ENCODE assay signal across 10 cellular contexts in genomic region chr2:186903183-186903582, GRCh38. TPM values are rescaled to one million over a fixed set of nuclear protein-coding genes. Genes with fewer than 3 reads are reported as not detected.
DNase-seq lines count a peak whose midpoint lies in the region; ATAC-seq, FAIRE-seq and TF ChIP-seq lines count a peak whose summit lies in the region.
"Had no signal": no experiment of that assay in that cellular context is flagged by ENCODE, and none has a peak within 500 bp of the region (broad histone marks: within the 10 kb centered on the region; RNA-seq: fewer than 3 reads in every experiment).

No MANE protein-coding gene starts in this region.

- TF ChIP-seq POLR2A in K562 (conservative IDR thresholded peaks at IDR 0.05), result no peak
- no peak for TF ChIP-seq POLR2A in suprapubic skin (IDR thresholded peaks at IDR 0.05)

- H3K27ac ChIP-seq in K562 (ENCODE audit: extremely low read depth, low read depth, low read length) (no peak overlapping the region), suprapubic skin (no peak overlapping the region)

- H3K4me2 ChIP-seq in K562 (ENCODE audit: insufficient read depth, low read length), result no peak overlapping the region

- POLR2A ChIA-PET in K562 (lab: Yijun Ruan, JAX), result interaction anchor here (1.0 kb wide), 1 partner anchor 10 kb away, joined by 5 read pairs; no protein-coding TSS in a partner anchor

- H3K4me1 ChIP-seq in K562 (replicated peaks in 1 of 2; ENCODE audit: control insufficient read depth in 2 of 2, insufficient read depth in 2 of 2, low read length in 2 of 2) (no peaks in the 10 kb centered on the region; a peak in 1 of 5 replicates), suprapubic skin (no peaks in the 10 kb centered on the region)

- 37% methylated on average over 2 of the region's 2 CpGs for whole genome bisulfite sequencing in K562 (ENCODE audit: insufficient coverage, low coverage, missing lambda C conversion rate)
- 81% methylated on average over 2 of the region's 2 CpGs for WGBS in suprapubic skin

- CTCF ChIA-PET in K562 (lab: Yijun Ruan, JAX; ENCODE audit: low intra/inter-chr PET ratio), result interaction anchor here (0.7 to 1.1 kb wide), 3 partner anchors 399 to 549 kb away, joined by 3 to 5 read pairs (median 4); no protein-coding TSS in a partner anchor

- TF ChIP-seq EP300 in K562 (IDR thresholded peaks at IDR 0.05; ENCODE audit: low read length), result no peak
- no peak for TF ChIP-seq EP300 in suprapubic skin (IDR thresholded peaks at IDR 0.05)

- H3K9me3 ChIP-seq in K562 (replicated peaks; ENCODE audit: control insufficient read depth, insufficient read depth, low read depth, low read length), result no peaks in the 10 kb centered on the region; the same call in 1 of the 2 replicates
- no peaks in the 10 kb centered on the region for H3K9me3 ChIP-seq in suprapubic skin

- no peaks in the 10 kb centered on the region for H3K27me3 ChIP-seq in K562 (ENCODE audit: control insufficient read depth in 2 of 2, insufficient read depth in 2 of 2, low read length in 2 of 2)
- H3K27me3 ChIP-seq in suprapubic skin, result no peaks in the 10 kb centered on the region

- H3K9ac ChIP-seq in K562 (ENCODE audit: insufficient read depth in 1 of 2, low read depth in 2 of 2, low read length in 2 of 2), result no peak overlapping the region

- no peak overlapping the region for H2AFZ ChIP-seq in K562 (ENCODE audit: low read depth, low read length)

- TF ChIP-seq CTCF in D721Med (IDR thresholded peaks at IDR 0.05; ENCODE audit: insufficient read depth, missing control alignments), result peak; percentile 27
- TF ChIP-seq CTCF in K562 (IDR thresholded peaks at IDR 0.05 in 2 of 3, conservative IDR thresholded peaks at IDR 0.05 in 1 of 3; ENCODE audit: insufficient read depth in 2 of 3, low read depth in 1 of 3, low read length in 3 of 3), result peak in 2 of 3 experiments; percentile 30 to 62; a peak in 4 of 6 replicates
- no peak for TF ChIP-seq CTCF in suprapubic skin (IDR thresholded peaks at IDR 0.05)

- FAIRE-seq in D721Med (lab: Jason Lieb, UNC), result no peak
- FAIRE-seq in K562 (lab: Jason Lieb, UNC), result no peak
- FAIRE-seq: GM12892 had no signal

- H4K20me1 ChIP-seq in K562 (replicated peaks; ENCODE audit: control insufficient read depth, insufficient read depth, low read length), result no peaks in the 10 kb centered on the region

- H3K36me3 ChIP-seq in K562 (ENCODE audit: control insufficient read depth, insufficient read depth, low read length) (no peaks in the 10 kb centered on the region), suprapubic skin (no peaks in the 10 kb centered on the region)

- peak; percentile 40 to 60 for TF ChIP-seq RAD21 in K562 (CRISPR knock-in tag; conservative IDR thresholded peaks at IDR 0.05 in 1 of 2, IDR thresholded peaks at IDR 0.05 in 1 of 2)

- H3K9me1 ChIP-seq in K562 (ENCODE audit: control insufficient read depth, insufficient read depth, low read length), result no peaks in the 10 kb centered on the region

- H3K79me2 ChIP-seq in K562 (ENCODE audit: control insufficient read depth, insufficient read depth, low read length), result no peaks in the 10 kb centered on the region

- ATAC-seq in K562 (0 out of 3 replicates have a peak, but pooled peaks have one; percentile 43), HG03039 (IDR thresholded peaks at IDR 0.05; ENCODE audit: unreplicated experiment) (no peak)
- ATAC-seq: activated CD8-positive, alpha-beta memory T cell treated with anti-CD3 and anti-CD28 coated beads, Interleukin-2, amount 10 ng/mL, durations not matched to agents 7 days and 5 days had no signal

- no TSS peak for BruUV-seq in K562 (replicated peaks; lab: Mats Ljungman, UMichigan)

- no peak for DNase-seq in D721Med (ENCODE audit: insufficient read length, low spot score)
- peak; percentile 70 to 73 for DNase-seq in Kasumi-1 (lab: John Stamatoyannopoulos, UW)
- DNase-seq in K562 (ENCODE audit: extremely low read depth in 1 of 4, low spot score in 3 of 4), result no peak
- DNase-seq in lung microvascular endothelial cell (ENCODE audit: low read depth in 2 of 2), result peak; percentile 32 to 52
- DNase-seq in DMS153 treated with DMSO at 0.1 percent for 48 hours (lab: John Stamatoyannopoulos, UW; ENCODE audit: unreplicated experiment), result no peak
- DNase-seq in globus pallidus (ENCODE audit: low spot score), result no peak
- DNase-seq in suprapubic skin (ENCODE audit: low spot score in 2 of 2), result no peak
- DNase-seq: activated CD8-positive, alpha-beta memory T cell treated with anti-CD3 and anti-CD28 coated beads, Interleukin-2, amount 10 ng/mL, durations not matched to agents 7 days and 5 days had no signal

- H3K4me3 ChIP-seq in K562 (no peak overlapping the region), suprapubic skin (no peak overlapping the region)

- intact Hi-C loops in K562 (cut with micrococcal nuclease), result loop anchor here (2.0 to 5.0 kb wide), 2 partner anchors 269 to 550 kb away; no protein-coding TSS in a partner anchor

- in situ Hi-C loops in K562 (cut with MboI), result no loop called here

TF ChIP-seq in K562, 482 proteins besides CTCF, POLR2A, EP300 and RAD21 (continues in another document):
- TF ChIP-seq POLR2H (tag; IDR thresholded peaks at IDR 0.05; ENCODE audit: low read depth), result peak; percentile 32; the same call in 1 of the 2 replicates
- TF ChIP-seq, protein P1, sequence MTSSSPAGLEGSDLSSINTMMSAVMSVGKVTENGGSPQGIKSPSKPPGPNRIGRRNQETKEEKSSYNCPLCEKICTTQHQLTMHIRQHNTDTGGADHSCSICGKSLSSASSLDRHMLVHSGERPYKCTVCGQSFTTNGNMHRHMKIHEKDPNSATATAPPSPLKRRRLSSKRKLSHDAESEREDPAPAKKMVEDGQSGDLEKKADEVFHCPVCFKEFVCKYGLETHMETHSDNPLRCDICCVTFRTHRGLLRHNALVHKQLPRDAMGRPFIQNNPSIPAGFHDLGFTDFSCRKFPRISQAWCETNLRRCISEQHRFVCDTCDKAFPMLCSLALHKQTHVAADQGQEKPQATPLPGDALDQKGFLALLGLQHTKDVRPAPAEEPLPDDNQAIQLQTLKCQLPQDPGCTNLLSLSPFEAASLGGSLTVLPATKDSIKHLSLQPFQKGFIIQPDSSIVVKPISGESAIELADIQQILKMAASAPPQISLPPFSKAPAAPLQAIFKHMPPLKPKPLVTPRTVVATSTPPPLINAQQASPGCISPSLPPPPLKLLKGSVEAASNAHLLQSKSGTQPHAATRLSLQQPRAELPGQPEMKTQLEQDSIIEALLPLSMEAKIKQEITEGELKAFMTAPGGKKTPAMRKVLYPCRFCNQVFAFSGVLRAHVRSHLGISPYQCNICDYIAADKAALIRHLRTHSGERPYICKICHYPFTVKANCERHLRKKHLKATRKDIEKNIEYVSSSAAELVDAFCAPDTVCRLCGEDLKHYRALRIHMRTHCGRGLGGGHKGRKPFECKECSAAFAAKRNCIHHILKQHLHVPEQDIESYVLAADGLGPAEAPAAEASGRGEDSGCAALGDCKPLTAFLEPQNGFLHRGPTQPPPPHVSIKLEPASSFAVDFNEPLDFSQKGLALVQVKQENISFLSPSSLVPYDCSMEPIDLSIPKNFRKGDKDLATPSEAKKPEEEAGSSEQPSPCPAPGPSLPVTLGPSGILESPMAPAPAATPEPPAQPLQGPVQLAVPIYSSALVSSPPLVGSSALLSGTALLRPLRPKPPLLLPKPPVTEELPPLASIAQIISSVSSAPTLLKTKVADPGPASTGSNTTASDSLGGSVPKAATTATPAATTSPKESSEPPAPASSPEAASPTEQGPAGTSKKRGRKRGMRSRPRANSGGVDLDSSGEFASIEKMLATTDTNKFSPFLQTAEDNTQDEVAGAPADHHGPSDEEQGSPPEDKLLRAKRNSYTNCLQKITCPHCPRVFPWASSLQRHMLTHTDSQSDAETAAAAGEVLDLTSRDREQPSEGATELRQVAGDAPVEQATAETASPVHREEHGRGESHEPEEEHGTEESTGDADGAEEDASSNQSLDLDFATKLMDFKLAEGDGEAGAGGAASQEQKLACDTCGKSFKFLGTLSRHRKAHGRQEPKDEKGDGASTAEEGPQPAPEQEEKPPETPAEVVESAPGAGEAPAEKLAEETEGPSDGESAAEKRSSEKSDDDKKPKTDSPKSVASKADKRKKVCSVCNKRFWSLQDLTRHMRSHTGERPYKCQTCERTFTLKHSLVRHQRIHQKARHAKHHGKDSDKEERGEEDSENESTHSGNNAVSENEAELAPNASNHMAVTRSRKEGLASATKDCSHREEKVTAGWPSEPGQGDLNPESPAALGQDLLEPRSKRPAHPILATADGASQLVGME (CRISPR knock-in tag; IDR thresholded peaks at IDR 0.05), result no peak

RNA-seq across cellular contexts. Expression of gene ZSWIM2, which starts 54.2 kb away (rescaled TPM):
- total RNA-seq in K562 (2011; cell fraction: chromatin; rRNA removed; ENCODE audit: low replicate concordance), result not detected in 2 replicates
- not detected in 2 replicates for total RNA-seq in K562 (2011; cell fraction: nucleolus; rRNA removed)
- total RNA-seq in K562 (2011; cell fraction: nucleoplasm; rRNA removed), result not detected in 2 replicates
- total RNA-seq in K562 (2014; rRNA removed) (not detected in 2 replicates), K562 (2014; rRNA removed; fragmentation: Illumina TruSeq; extraction: Trizol) (not detected in 2 replicates), K562 (2015; rRNA removed; fragmentation: Illumina TruSeq; extraction: Trizol) (not detected in 2 replicates), K562 (2021) (not detected in 2 replicates), lung microvascular endothelial cell (not detected in 2 replicates), suprapubic skin (not detected)
- polyA plus RNA-seq in K562 (2011; rRNA removed) (not detected in 2 replicates), K562 (2014; fragmentation: Illumina TruSeq; extraction: Trizol) (not detected in 2 replicates), K562 (2014; fragmentation: Nextera tagmentation; extraction: Ambion mirVana) (not detected), K562 (2014; rRNA removed) (not detected in 2 replicates)
- polyA plus RNA-seq in K562 (2011; cell fraction: cytosol; rRNA removed), result not detected in 2 replicates
- not detected in 2 replicates for polyA plus RNA-seq in K562 (2011; cell fraction: nucleus; rRNA removed)
- not detected in 2 replicates for polyA plus RNA-seq in K562 (2012)
- not detected in 2 replicates for polyA minus RNA-seq in K562 (2011; rRNA and poly(A)+ RNA removed)
- polyA minus RNA-seq in K562 (2011; cell fraction: cytosol; rRNA and poly(A)+ RNA removed), result not detected in 2 replicates
- not detected in 2 replicates for polyA minus RNA-seq in K562 (2011; cell fraction: nucleus; rRNA and poly(A)+ RNA removed)
- total RNA-seq: activated CD8-positive, alpha-beta memory T cell treated with anti-CD3 and anti-CD28 coated beads, Interleukin-2, amount 10 ng/mL, durations not matched to agents 7 days and 5 days had no signal

Comparison
In these comparisons a context has a peak if more than half of its experiments do, and no peak if none do; other contexts are left out.
1. DNase-seq: peak in Kasumi-1 (2 of 2) and lung microvascular endothelial cell (2 of 2); none in D721Med (single experiment), K562 (0 of 4), DMS153 treated with DMSO at 0.1 percent for 48 hours (single experiment), globus pallidus (single experiment) and suprapubic skin (0 of 2).
2. CTCF ChIP-seq: peak in D721Med (single experiment) and K562 (2 of 3); none in suprapubic skin (0 of 2).